1 cellular context compared by ENCODE assay signal in genomic region chr17:62179525-62180161, GRCh38.
TF ChIP-seq lines count a peak whose summit lies in the region.

No MANE protein-coding gene starts in this region.

TF ChIP-seq in HepG2, 621 proteins besides CTCF, POLR2A, EP300 and RAD21 (continued from another document):
- TF ChIP-seq, protein P1, sequence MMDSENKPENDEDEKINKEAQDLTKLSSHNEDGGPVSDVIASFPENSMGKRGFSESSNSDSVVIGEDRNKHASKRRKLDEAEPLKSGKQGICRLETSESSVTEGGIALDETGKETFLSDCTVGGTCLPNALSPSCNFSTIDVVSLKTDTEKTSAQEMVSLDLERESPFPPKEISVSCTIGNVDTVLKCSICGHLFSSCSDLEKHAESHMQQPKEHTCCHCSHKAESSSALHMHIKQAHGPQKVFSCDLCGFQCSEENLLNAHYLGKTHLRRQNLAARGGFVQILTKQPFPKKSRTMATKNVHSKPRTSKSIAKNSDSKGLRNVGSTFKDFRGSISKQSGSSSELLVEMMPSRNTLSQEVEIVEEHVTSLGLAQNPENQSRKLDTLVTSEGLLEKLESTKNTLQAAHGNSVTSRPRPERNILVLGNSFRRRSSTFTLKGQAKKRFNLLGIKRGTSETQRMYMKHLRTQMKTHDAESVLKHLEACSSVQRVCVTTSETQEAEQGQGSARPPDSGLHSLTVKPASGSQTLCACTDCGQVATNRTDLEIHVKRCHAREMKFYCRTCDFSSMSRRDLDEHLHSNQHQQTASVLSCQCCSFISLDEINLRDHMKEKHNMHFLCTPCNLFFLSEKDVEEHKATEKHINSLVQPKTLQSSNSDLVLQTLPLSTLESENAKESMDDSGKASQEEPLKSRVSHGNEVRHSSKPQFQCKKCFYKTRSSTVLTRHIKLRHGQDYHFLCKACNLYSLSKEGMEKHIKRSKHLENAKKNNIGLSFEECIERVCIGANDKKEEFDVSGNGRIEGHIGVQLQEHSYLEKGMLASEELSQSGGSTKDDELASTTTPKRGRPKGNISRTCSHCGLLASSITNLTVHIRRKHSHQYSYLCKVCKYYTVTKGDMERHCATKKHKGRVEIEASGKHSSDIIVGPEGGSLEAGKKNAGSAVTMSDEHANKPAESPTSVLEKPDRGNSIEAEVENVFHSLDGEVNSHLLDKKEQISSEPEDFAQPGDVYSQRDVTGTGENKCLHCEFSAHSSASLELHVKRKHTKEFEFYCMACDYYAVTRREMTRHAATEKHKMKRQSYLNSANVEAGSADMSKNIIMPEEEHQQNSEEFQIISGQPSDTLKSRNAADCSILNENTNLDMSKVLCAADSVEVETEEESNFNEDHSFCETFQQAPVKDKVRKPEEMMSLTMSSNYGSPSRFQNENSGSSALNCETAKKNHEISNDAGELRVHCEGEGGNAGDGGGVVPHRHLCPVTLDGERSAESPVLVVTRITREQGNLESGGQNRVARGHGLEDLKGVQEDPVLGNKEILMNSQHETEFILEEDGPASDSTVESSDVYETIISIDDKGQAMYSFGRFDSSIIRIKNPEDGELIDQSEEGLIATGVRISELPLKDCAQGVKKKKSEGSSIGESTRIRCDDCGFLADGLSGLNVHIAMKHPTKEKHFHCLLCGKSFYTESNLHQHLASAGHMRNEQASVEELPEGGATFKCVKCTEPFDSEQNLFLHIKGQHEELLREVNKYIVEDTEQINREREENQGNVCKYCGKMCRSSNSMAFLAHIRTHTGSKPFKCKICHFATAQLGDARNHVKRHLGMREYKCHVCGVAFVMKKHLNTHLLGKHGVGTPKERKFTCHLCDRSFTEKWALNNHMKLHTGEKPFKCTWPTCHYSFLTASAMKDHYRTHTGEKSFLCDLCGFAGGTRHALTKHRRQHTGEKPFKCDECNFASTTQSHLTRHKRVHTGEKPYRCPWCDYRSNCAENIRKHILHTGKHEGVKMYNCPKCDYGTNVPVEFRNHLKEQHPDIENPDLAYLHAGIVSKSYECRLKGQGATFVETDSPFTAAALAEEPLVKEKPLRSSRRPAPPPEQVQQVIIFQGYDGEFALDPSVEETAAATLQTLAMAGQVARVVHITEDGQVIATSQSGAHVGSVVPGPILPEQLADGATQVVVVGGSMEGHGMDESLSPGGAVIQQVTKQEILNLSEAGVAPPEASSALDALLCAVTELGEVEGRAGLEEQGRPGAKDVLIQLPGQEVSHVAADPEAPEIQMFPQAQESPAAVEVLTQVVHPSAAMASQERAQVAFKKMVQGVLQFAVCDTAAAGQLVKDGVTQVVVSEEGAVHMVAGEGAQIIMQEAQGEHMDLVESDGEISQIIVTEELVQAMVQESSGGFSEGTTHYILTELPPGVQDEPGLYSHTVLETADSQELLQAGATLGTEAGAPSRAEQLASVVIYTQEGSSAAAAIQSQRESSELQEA (CRISPR knock-in tag; IDR thresholded peaks at IDR 0.05; ENCODE audit: not compliant biosample characterization): no peak
- no peak for TF ChIP-seq ZNF329 (CRISPR knock-in tag; IDR thresholded peaks at IDR 0.05; ENCODE audit: low read depth)
- no peak for TF ChIP-seq ZFP37 (CRISPR knock-in tag; IDR thresholded peaks at IDR 0.05; ENCODE audit: borderline replicate concordance)
- no peak for TF ChIP-seq ZNF577 (CRISPR knock-in tag; IDR thresholded peaks at IDR 0.05; ENCODE audit: borderline replicate concordance, low read depth)
- TF ChIP-seq ZNF138 (CRISPR knock-in tag; IDR thresholded peaks at IDR 0.05; ENCODE audit: low read depth): no peak
- no peak for TF ChIP-seq ZNF788 (CRISPR knock-in tag; IDR thresholded peaks at IDR 0.05; ENCODE audit: borderline replicate concordance)
- peak; percentile 20 for TF ChIP-seq STAG1 (CRISPR knock-in tag; IDR thresholded peaks at IDR 0.05)
- no peak for TF ChIP-seq CENPX (CRISPR knock-in tag; IDR thresholded peaks at IDR 0.05)
- TF ChIP-seq PHF20 (CRISPR knock-in tag; IDR thresholded peaks at IDR 0.05): no peak
- no peak for TF ChIP-seq CC2D1A (CRISPR knock-in tag; IDR thresholded peaks at IDR 0.05)
